Comparison of ENCODE assay signal across 9 cellular contexts in genomic region chr10:95327367-95327766, GRCh38. TPM values are rescaled to one million over a fixed set of nuclear protein-coding genes. Genes with fewer than 3 reads are reported as not detected.
A peak's percentile ranks its signal among the peaks of the same experiment; 100 is the strongest.
DNase-seq lines count a peak whose midpoint lies in the region; FAIRE-seq and TF ChIP-seq lines count a peak whose summit lies in the region.
"Had no signal": no experiment of that assay in that cellular context is flagged by ENCODE, and none has a peak within 500 bp of the region (broad histone marks: within the 10 kb centered on the region; RNA-seq: fewer than 3 reads in every experiment).

No MANE protein-coding gene starts in this region.

- H3K18ac ChIP-seq in mesendoderm (ENCODE audit: low read length): no peak overlapping the region

- no peak overlapping the region for H2AK5ac ChIP-seq in mesendoderm (ENCODE audit: low read length)

- no peak overlapping the region for H3K56ac ChIP-seq in mesendoderm (ENCODE audit: low read length)

- TF ChIP-seq POLR2A in GM12892 (IDR thresholded peaks at IDR 0.05; ENCODE audit: low read depth, low read length): no peak

- H3K9me3 ChIP-seq in endodermal cell (ENCODE audit: control insufficient read depth, low read length) (no peaks in the 10 kb centered on the region), neural progenitor cell (ENCODE audit: low read depth) (no peaks in the 10 kb centered on the region)

- intact Hi-C loops in activated CD4-positive, alpha-beta T cell treated with anti-CD3 and anti-CD28 coated beads, Interleukin-2, amount 10 ng/mL, durations not matched to agents 24 days and 14 days (cut with micrococcal nuclease): no loop called here

- H3K36me3 ChIP-seq in endodermal cell (ENCODE audit: control insufficient read depth, insufficient read depth, low read length): no peaks in the 10 kb centered on the region
- H3K36me3 ChIP-seq in neural progenitor cell: no peaks in the 10 kb centered on the region
- H3K36me3 ChIP-seq in mesendoderm (ENCODE audit: control insufficient read depth, insufficient read depth, low read length): no peaks in the 10 kb centered on the region

- no peak overlapping the region for H3K4me3 ChIP-seq in endodermal cell (ENCODE audit: low read length)
- no peak overlapping the region for H3K4me3 ChIP-seq in neural progenitor cell
- H3K4me3 ChIP-seq in mesendoderm (ENCODE audit: low read length): no peak overlapping the region

- no peaks in the 10 kb centered on the region for H3K36me3 Mint-ChIP-seq in endodermal cell (ENCODE audit: low read depth)
- H3K36me3 Mint-ChIP-seq in neural progenitor cell: no peaks in the 10 kb centered on the region
- H3K36me3 Mint-ChIP-seq in activated CD4-positive, alpha-beta T cell treated with anti-CD3 and anti-CD28 coated beads, Interleukin-2, amount 10 ng/mL, durations not matched to agents 24 days and 14 days (ENCODE audit: low read depth): no peaks in the 10 kb centered on the region

- H3K27me3 Mint-ChIP-seq in endodermal cell (ENCODE audit: insufficient read depth) (peaks cover 2% of the 10 kb centered on the region), neural progenitor cell (ENCODE audit: insufficient read depth, low read depth) (no peaks in the 10 kb centered on the region)
- H3K27me3 Mint-ChIP-seq in activated CD4-positive, alpha-beta T cell treated with anti-CD3 and anti-CD28 coated beads, Interleukin-2, amount 10 ng/mL, durations not matched to agents 24 days and 14 days: peaks cover 7% of the 10 kb centered on the region

- no peak overlapping the region for H3K27ac ChIP-seq in endodermal cell (ENCODE audit: low read depth, low read length)
- H3K27ac ChIP-seq in neural progenitor cell: no peak overlapping the region
- H3K27ac ChIP-seq in mesendoderm (ENCODE audit: low read depth, low read length): no peak overlapping the region

- H3K4ac ChIP-seq in mesendoderm (ENCODE audit: low read depth, low read length): no peak overlapping the region

- H3K9ac ChIP-seq in endodermal cell (ENCODE audit: extremely low read depth, low read length, poor library complexity, severe bottlenecking) (no peak overlapping the region), neural progenitor cell (no peak overlapping the region), mesendoderm (ENCODE audit: low read length) (no peak overlapping the region)

- DNase-seq in DMS153 (lab: John Stamatoyannopoulos, UW) (peak; percentile 82), NCI-H2171 treated with DMSO at 0.1 percent for 48 hours (lab: John Stamatoyannopoulos, UW) (peak; percentile 87), endodermal cell (no peak), neural progenitor cell (ENCODE audit: low spot score) (peak; percentile 14), GM12892 (ENCODE audit: insufficient read length) (no peak), T-helper 9 cell (no peak), mesendoderm (no peak)
- DNase-seq in activated CD4-positive, alpha-beta T cell treated with anti-CD3 and anti-CD28 coated beads, Interleukin-2, amount 10 ng/mL, durations not matched to agents 24 days and 14 days: no peak

- H3K4me3 Mint-ChIP-seq in endodermal cell (no peak overlapping the region), neural progenitor cell (no peak overlapping the region)
- H3K4me3 Mint-ChIP-seq in activated CD4-positive, alpha-beta T cell treated with anti-CD3 and anti-CD28 coated beads, Interleukin-2, amount 10 ng/mL, durations not matched to agents 24 days and 14 days: no peak overlapping the region
- H3K4me3 Mint-ChIP-seq: T-helper 2 cell treated with Interferon-gamma antibody and Interleukin-4, amounts not matched to agents 5 μg/mL and 100 μg/mL, for 36 hours had no signal

- FAIRE-seq in GM12892 (lab: Jason Lieb, UNC): no peak

- H3K79me1 ChIP-seq in mesendoderm (ENCODE audit: low read length): no peaks in the 10 kb centered on the region

- H4K8ac ChIP-seq in mesendoderm (ENCODE audit: low read depth, low read length): no peak overlapping the region

- peaks cover 42% of the 10 kb centered on the region for H3K4me1 ChIP-seq in endodermal cell (ENCODE audit: control insufficient read depth, insufficient read depth, low read length)
- H3K4me1 ChIP-seq in neural progenitor cell: peaks cover 6% of the 10 kb centered on the region
- H3K4me1 ChIP-seq in mesendoderm (ENCODE audit: control insufficient read depth, low read depth, low read length): peaks cover 11% of the 10 kb centered on the region

- peaks cover 72% of the 10 kb centered on the region for H3K4me1 Mint-ChIP-seq in endodermal cell
- peaks cover 12% of the 10 kb centered on the region for H3K4me1 Mint-ChIP-seq in neural progenitor cell
- no peaks in the 10 kb centered on the region for H3K4me1 Mint-ChIP-seq in activated CD4-positive, alpha-beta T cell treated with anti-CD3 and anti-CD28 coated beads, Interleukin-2, amount 10 ng/mL, durations not matched to agents 24 days and 14 days

- no peak overlapping the region for H3K4me2 ChIP-seq in neural progenitor cell
- H3K4me2 ChIP-seq in mesendoderm (ENCODE audit: low read length): no peak overlapping the region

- no peak for TF ChIP-seq CTCF in endodermal cell (conservative IDR thresholded peaks at IDR 0.05)
- TF ChIP-seq CTCF in neural progenitor cell (IDR thresholded peaks at IDR 0.05): no peak

- no peaks in the 10 kb centered on the region for H3K27me3 ChIP-seq in endodermal cell (ENCODE audit: control insufficient read depth, insufficient read depth, low read length, poor library complexity, severe bottlenecking)
- no peaks in the 10 kb centered on the region for H3K27me3 ChIP-seq in neural progenitor cell
- H3K27me3 ChIP-seq in mesendoderm (ENCODE audit: insufficient read depth, low read length, poor library complexity): no peaks in the 10 kb centered on the region

- no peaks in the 10 kb centered on the region for H3K9me3 Mint-ChIP-seq in endodermal cell
- no peaks in the 10 kb centered on the region for H3K9me3 Mint-ChIP-seq in neural progenitor cell
- no peaks in the 10 kb centered on the region for H3K9me3 Mint-ChIP-seq in activated CD4-positive, alpha-beta T cell treated with anti-CD3 and anti-CD28 coated beads, Interleukin-2, amount 10 ng/mL, durations not matched to agents 24 days and 14 days
- H3K9me3 Mint-ChIP-seq: T-helper 2 cell treated with Interferon-gamma antibody and Interleukin-4, amounts not matched to agents 5 μg/mL and 100 μg/mL, for 36 hours had no signal

- H4K20me1 ChIP-seq in neural progenitor cell (ENCODE audit: low read depth): no peaks in the 10 kb centered on the region

- H2BK15ac ChIP-seq in mesendoderm (replicated peaks; ENCODE audit: low read depth): no peak overlapping the region

- 79 to 87% methylated on average over 5 of the region's 5 CpGs for WGBS in endodermal cell (ENCODE audit: insufficient coverage in 1 of 2, insufficient read length in 1 of 2), 2 experiments
- WGBS in mesendoderm (ENCODE audit: extremely low coverage, insufficient coverage, low lambda C conversion rate): no CpG with 5 or more reads among the region's 5 CpGs

- no peak overlapping the region for H2BK5ac ChIP-seq in mesendoderm (ENCODE audit: low read length)

- H3F3A ChIP-seq in neural progenitor cell (ENCODE audit: low read depth): no peaks in the 10 kb centered on the region

- no peak overlapping the region for H3K23ac ChIP-seq in mesendoderm (ENCODE audit: low read length)

- H2BK120ac ChIP-seq in mesendoderm (ENCODE audit: low read depth, low read length): no peak overlapping the region

- H3K27ac Mint-ChIP-seq in endodermal cell (peak overlapping the region; percentile 71), neural progenitor cell (peak overlapping the region; percentile 92)
- no peak overlapping the region for H3K27ac Mint-ChIP-seq in activated CD4-positive, alpha-beta T cell treated with anti-CD3 and anti-CD28 coated beads, Interleukin-2, amount 10 ng/mL, durations not matched to agents 24 days and 14 days
- H3K27ac Mint-ChIP-seq: T-helper 2 cell treated with Interferon-gamma antibody and Interleukin-4, amounts not matched to agents 5 μg/mL and 100 μg/mL, for 36 hours had no signal

- H3K79me2 ChIP-seq in neural progenitor cell (ENCODE audit: low read depth) (no peaks in the 10 kb centered on the region), mesendoderm (ENCODE audit: control insufficient read depth, insufficient read depth, low read length) (no peaks in the 10 kb centered on the region)

- no peak overlapping the region for H2AFZ ChIP-seq in neural progenitor cell (replicated peaks)

- H4K5ac ChIP-seq in mesendoderm (ENCODE audit: low read length): no peak overlapping the region

RNA-seq across cellular contexts. Expression of gene PDLIM1, which starts 36.6 kb away (rescaled TPM):
- total RNA-seq in endodermal cell: 100 to 1,000 TPM in 1 of 2 donors, 10 to 100 TPM in 1; 93.9 to 158 TPM
- 133 TPM for polyA plus RNA-seq in endodermal cell (2013, experiment 1 of 2)
- 133 TPM for polyA plus RNA-seq in endodermal cell (2013, experiment 2 of 2)
- 4.6 and 7.9 TPM in 2 replicates for total RNA-seq in neural progenitor cell (ENCODE audit: low replicate concordance)
- total RNA-seq in activated CD4-positive, alpha-beta T cell treated with anti-CD3 and anti-CD28 coated beads, Interleukin-2, amount 10 ng/mL, durations not matched to agents 24 days and 14 days: 3.1 and 3.2 TPM in 2 replicates
- polyA plus RNA-seq in GM12892 (2012; ENCODE audit: missing spikeins): 305 TPM
- 212 TPM for polyA plus RNA-seq in mesendoderm (2013, experiment 1 of 2)
- polyA plus RNA-seq in mesendoderm (2013, experiment 2 of 2): 220 TPM

Comparison
In these comparisons a context has a peak if more than half of its experiments do, and no peak if none do; other contexts are left out.
1. DNase-seq: peak in DMS153 (single experiment), NCI-H2171 treated with DMSO at 0.1 percent for 48 hours (single experiment) and neural progenitor cell (single experiment); none in endodermal cell (single experiment), activated CD4-positive, alpha-beta T cell treated with anti-CD3 and anti-CD28 coated beads, Interleukin-2, amount 10 ng/mL, durations not matched to agents 24 days and 14 days (single experiment), GM12892 (single experiment), T-helper 9 cell (single experiment) and mesendoderm (single experiment).
2. RNA of gene PDLIM1, which starts 36.6 kb away (total RNA-seq): 93.9 to 158 TPM in endodermal cell; 4.6 to 7.9 TPM in neural progenitor cell and 3.1 to 3.2 TPM in activated CD4-positive, alpha-beta T cell treated with anti-CD3 and anti-CD28 coated beads, Interleukin-2, amount 10 ng/mL, durations not matched to agents 24 days and 14 days; every median in the first group is over 10 times any median in the second.